ENCODE assay signal across 8 cellular contexts in genomic region chr5:172733179-172733973, GRCh38. TPM values are rescaled to one million over a fixed set of nuclear protein-coding genes. Genes with fewer than 3 reads are reported as not detected.
DNase-seq lines count a peak whose midpoint lies in the region; ATAC-seq and TF ChIP-seq lines count a peak whose summit lies in the region.

No MANE protein-coding gene starts in this region.

- ATAC-seq in HCT116 (no peak), left lobe of liver (peak; percentile 46), HG02885 (IDR thresholded peaks at IDR 0.05; ENCODE audit: poor library complexity, unreplicated experiment) (no peak)
- no peak for ATAC-seq in effector memory CD8-positive, alpha-beta T cell (replicated peaks)

- no peaks in the 10 kb centered on the region for H3K36me3 ChIP-seq in HCT116 (ENCODE audit: control insufficient read depth in 1 of 2, insufficient read depth in 2 of 2, low read length in 2 of 2)

- RAD21 ChIA-PET in HCT116 (lab: Charles Lee; ENCODE audit: low non-redundant PET in 1 of 2, low total read pairs in 2 of 2, uncharacterized antibody in 2 of 2, unreplicated experiment in 2 of 2): no interaction called here

- POLR2A ChIA-PET in HCT116 (lab: Charles Lee): interaction anchor here (1.0 to 1.2 kb wide), 2 partner anchors 38 to 171 kb away, joined by 5 read pairs; partner anchors contain the start of gene DUSP1

- no peaks in the 10 kb centered on the region for H3K36me3 Mint-ChIP-seq in effector memory CD8-positive, alpha-beta T cell (ENCODE audit: insufficient read depth)

- H2AFZ ChIP-seq in HCT116 (ENCODE audit: low read depth, low read length, poor library complexity, severe bottlenecking): peak overlapping the region; percentile 9

- H3K79me2 ChIP-seq in HCT116 (ENCODE audit: insufficient read depth, low read length): no peaks in the 10 kb centered on the region

- H3K4me3 ChIP-seq in HCT116 (replicated peaks in 1 of 2; ENCODE audit: low read depth in 1 of 2, low read length in 2 of 2) (no peak overlapping the region), cardiac fibroblast (replicated peaks in 1 of 2; ENCODE audit: low read depth in 2 of 2, low read length in 2 of 2) (no peak overlapping the region)

- DNase-seq in HCT116 (ENCODE audit: low read depth, low spot score) (no peak), cardiac fibroblast (ENCODE audit: low read depth in 2 of 2) (peak; percentile 96 to 99), left lobe of liver (ENCODE audit: low spot score) (no peak), stromal cell of bone marrow (ENCODE audit: low read depth) (peak; percentile 100), T-helper 2 cell (no peak), OCI-M2 (lab: John Stamatoyannopoulos, UW; ENCODE audit: unreplicated experiment) (no peak)
- no peak for DNase-seq in effector memory CD8-positive, alpha-beta T cell

- no peak for TF ChIP-seq POLR2A in HCT116 (IDR thresholded peaks at IDR 0.05; ENCODE audit: borderline replicate concordance, extremely low read depth, insufficient read depth, insufficient read length)

- H3K27me3 Mint-ChIP-seq in effector memory CD8-positive, alpha-beta T cell: no peaks in the 10 kb centered on the region

- no peaks in the 10 kb centered on the region for H3K9me3 ChIP-seq in HCT116 (ENCODE audit: control insufficient read depth in 1 of 2, insufficient read depth in 1 of 2, low read depth in 1 of 2, low read length in 2 of 2)

- TF ChIP-seq RAD21 in HCT116 (IDR thresholded peaks at IDR 0.05; ENCODE audit: low read depth): no peak

- intact Hi-C loops in HCT116 (cut with micrococcal nuclease): no loop called here

- CTCF ChIA-PET in HCT116 (lab: Charles Lee): interaction anchor here (1.0 kb wide), 1 partner anchor 19 kb away, joined by 6 read pairs; no protein-coding TSS in a partner anchor

- no TSS peak for BruUV-seq in HCT116 (replicated peaks; lab: Mats Ljungman, UMichigan)

- TF ChIP-seq CTCF in HCT116 (IDR thresholded peaks at IDR 0.05 in 2 of 3, conservative IDR thresholded peaks at IDR 0.05 in 1 of 3; ENCODE audit: borderline replicate concordance in 1 of 3, insufficient read depth in 1 of 3, low read depth in 2 of 3, low read length in 2 of 3) (no peak), cardiac fibroblast (IDR thresholded peaks at IDR 0.05; ENCODE audit: low read depth, low read length) (no peak)

- no peaks in the 10 kb centered on the region for H3K9me3 Mint-ChIP-seq in effector memory CD8-positive, alpha-beta T cell

- H3K27me3 ChIP-seq in HCT116 (ENCODE audit: insufficient read depth, low read length): no peaks in the 10 kb centered on the region

- no peak overlapping the region for H3K27ac ChIP-seq in HCT116 (ENCODE audit: low read depth, low read length)

- H3K27ac Mint-ChIP-seq in effector memory CD8-positive, alpha-beta T cell: peak overlapping the region in 1 of 2 donors; percentile 55

- no peaks in the 10 kb centered on the region for H3K9me2 ChIP-seq in HCT116 (ENCODE audit: insufficient read depth)

- H3K4me2 ChIP-seq in HCT116 (ENCODE audit: low read length): no peak overlapping the region

- no peak overlapping the region for H3K4me3 Mint-ChIP-seq in effector memory CD8-positive, alpha-beta T cell

- no peaks in the 10 kb centered on the region for H4K20me1 ChIP-seq in HCT116 (ENCODE audit: insufficient read depth)

- H3K4me1 Mint-ChIP-seq in effector memory CD8-positive, alpha-beta T cell (ENCODE audit: low read depth in 2 of 2): peaks cover 0 to 14% of the 10 kb centered on the region in 2 donors

- H3K9ac ChIP-seq in HCT116 (ENCODE audit: low read length): no peak overlapping the region

- H3K4me1 ChIP-seq in HCT116 (ENCODE audit: control insufficient read depth in 1 of 2, insufficient read depth in 2 of 2, low read length in 2 of 2): peaks cover 3 to 16% of the 10 kb centered on the region in 2 experiments; a peak in 3 of 4 replicates

TF ChIP-seq in HCT116, 20 proteins besides CTCF, POLR2A, EP300 and RAD21:
- TF ChIP-seq FOSL1 (IDR thresholded peaks at IDR 0.05; ENCODE audit: low read depth) (no peak), EZH2phosphoT487 (IDR thresholded peaks at IDR 0.05; ENCODE audit: borderline replicate concordance) (no peak), SP1 (IDR thresholded peaks at IDR 0.05; ENCODE audit: low read depth) (no peak), ZNF274 (IDR thresholded peaks at IDR 0.05; ENCODE audit: low read depth, low read length) (no peak), SIN3A (IDR thresholded peaks at IDR 0.05; ENCODE audit: low read depth) (no peak), JUND (IDR thresholded peaks at IDR 0.05) (no peak), TCF7L2 (IDR thresholded peaks at IDR 0.05; ENCODE audit: borderline replicate concordance, extremely low read depth, insufficient read depth, insufficient read length) (no peak), POLR2AphosphoS5 (IDR thresholded peaks at IDR 0.05; ENCODE audit: low read depth, low read length) (no peak), EZH2 (IDR thresholded peaks at IDR 0.05) (no peak), ELF1 (IDR thresholded peaks at IDR 0.05; ENCODE audit: borderline replicate concordance, low read depth) (no peak), EGR1 (IDR thresholded peaks at IDR 0.05; ENCODE audit: low read depth) (no peak), SRF (IDR thresholded peaks at IDR 0.05; ENCODE audit: low read depth) (no peak), ZBTB33 (IDR thresholded peaks at IDR 0.05; ENCODE audit: extremely low read depth, insufficient replicate concordance, low read length) (no peak), CEBPB (IDR thresholded peaks at IDR 0.05; ENCODE audit: low read depth) (no peak), ZFX (IDR thresholded peaks at IDR 0.05) (no peak), YY1 (IDR thresholded peaks at IDR 0.05; ENCODE audit: extremely low read depth, insufficient replicate concordance, low read depth, low read length) (no peak), CBX3 (IDR thresholded peaks at IDR 0.05; ENCODE audit: low read depth) (no peak), REST (IDR thresholded peaks at IDR 0.05; ENCODE audit: low read depth) (no peak)
- TF ChIP-seq, protein P1, sequence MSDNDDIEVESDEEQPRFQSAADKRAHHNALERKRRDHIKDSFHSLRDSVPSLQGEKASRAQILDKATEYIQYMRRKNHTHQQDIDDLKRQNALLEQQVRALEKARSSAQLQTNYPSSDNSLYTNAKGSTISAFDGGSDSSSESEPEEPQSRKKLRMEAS (IDR thresholded peaks at IDR 0.05): no peak
- TF ChIP-seq, protein P2, sequence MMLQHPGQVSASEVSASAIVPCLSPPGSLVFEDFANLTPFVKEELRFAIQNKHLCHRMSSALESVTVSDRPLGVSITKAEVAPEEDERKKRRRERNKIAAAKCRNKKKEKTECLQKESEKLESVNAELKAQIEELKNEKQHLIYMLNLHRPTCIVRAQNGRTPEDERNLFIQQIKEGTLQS (IDR thresholded peaks at IDR 0.05): no peak

RNA-seq across cellular contexts. Expression of gene DUSP1, which starts 37.6 kb away (rescaled TPM):
- total RNA-seq in HCT116 (2021; ENCODE audit: unreplicated experiment): 16.6 TPM
- polyA plus RNA-seq in HCT116 (2012): 55.8 and 144 TPM in 2 replicates
- total RNA-seq in left lobe of liver: 145 TPM

Comparison
In these comparisons a context has a peak if more than half of its experiments do, and no peak if none do; other contexts are left out.
1. DNase-seq: peak in cardiac fibroblast (2 of 2) and stromal cell of bone marrow (single experiment); none in HCT116 (single experiment), left lobe of liver (single experiment), effector memory CD8-positive, alpha-beta T cell (0 of 3), T-helper 2 cell (0 of 5) and OCI-M2 (single experiment).